In the genomic region with DNA sequence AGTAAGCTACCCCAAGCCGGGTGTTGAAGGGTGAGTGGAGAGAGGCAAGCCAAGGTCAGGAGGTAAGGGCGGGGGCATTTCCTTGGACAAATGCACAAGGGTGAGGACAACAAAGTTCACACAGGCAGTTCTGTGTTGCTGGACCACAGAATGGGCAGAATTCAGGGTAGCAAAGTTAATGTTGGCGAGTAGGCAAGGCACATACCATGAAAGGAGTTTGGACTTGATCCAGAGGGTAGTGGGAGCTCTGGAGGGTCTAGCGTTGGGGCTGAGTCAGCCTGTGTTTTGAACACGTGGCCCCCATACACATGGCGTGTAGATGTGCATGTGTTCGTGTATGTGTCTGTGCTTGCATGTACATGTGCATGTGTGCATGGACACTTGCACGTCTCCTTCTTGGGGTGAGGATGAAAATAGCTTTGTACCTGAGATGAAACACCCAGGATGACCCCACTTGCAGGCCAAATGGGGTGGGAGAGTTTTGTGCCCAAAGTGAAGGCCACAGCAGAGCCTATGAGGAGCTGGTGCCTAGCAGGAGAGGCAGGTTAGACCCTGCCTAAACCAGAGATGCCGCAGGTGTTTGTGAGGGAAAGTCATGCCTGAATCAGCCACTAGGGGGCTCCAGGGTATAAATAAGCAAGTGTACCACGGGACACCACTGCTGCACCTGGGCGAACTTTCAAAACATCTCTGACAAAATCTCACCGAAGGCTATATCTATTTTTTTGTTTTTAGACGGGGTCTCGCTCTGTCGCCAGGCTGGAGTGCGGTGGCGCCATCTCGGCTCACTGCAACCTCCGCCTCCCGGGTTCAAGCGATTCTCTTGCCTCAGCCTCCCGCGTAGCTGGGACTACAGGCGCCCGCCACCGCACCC, we compare ENCODE assay signal across 8 cellular contexts. TPM values are rescaled to one million over a fixed set of nuclear protein-coding genes. Genes with fewer than 3 reads are reported as not detected.
A peak's percentile ranks its signal among the peaks of the same experiment; 100 is the strongest.
DNase-seq lines count a peak whose midpoint lies in the region; ATAC-seq, FAIRE-seq and TF ChIP-seq lines count a peak whose summit lies in the region.

No MANE protein-coding gene starts in this region.

- no peak overlapping the region for H3K27ac ChIP-seq in kidney (ENCODE audit: low read depth in 2 of 2, low read length in 2 of 2)

- H3K4me1 ChIP-seq in HAP-1 (no peaks in the 10 kb centered on the region), kidney (ENCODE audit: control insufficient read depth in 1 of 2, insufficient read depth in 1 of 2, low read depth in 1 of 2, low read length in 2 of 2) (peaks cover 0 to 3% of the 10 kb centered on the region in 2 donors)

- H3K9me3 ChIP-seq in HAP-1: no peaks in the 10 kb centered on the region
- no peaks in the 10 kb centered on the region for H3K9me3 ChIP-seq in kidney (ENCODE audit: control insufficient read depth in 1 of 2, low read length in 2 of 2)

- TSS peak; percentile 19 for BruUV-seq in MCF 10A (replicated peaks; lab: Mats Ljungman, UMichigan)

- no peaks in the 10 kb centered on the region for H3K36me3 ChIP-seq in HAP-1 (replicated peaks)
- H3K36me3 ChIP-seq in kidney (ENCODE audit: control insufficient read depth in 1 of 2, insufficient read depth in 2 of 2, low read length in 2 of 2): no peaks in the 10 kb centered on the region

- no peak overlapping the region for H3K27ac Mint-ChIP-seq in MCF 10A (ENCODE audit: low read depth, unreplicated experiment)

- no peaks in the 10 kb centered on the region for H3K27me3 ChIP-seq in HAP-1 (ENCODE audit: low read depth)

- ATAC-seq in GM21390 (IDR thresholded peaks at IDR 0.05; ENCODE audit: unreplicated experiment): no peak

- POLR2A ChIA-PET in MCF 10A (lab: Yijun Ruan, JAX): interaction anchor here (0.6 to 3.7 kb wide), 8 partner anchors 12 to 193 kb away, joined by 3 to 14 read pairs (median 6); a partner anchor contains a TSS

- no peaks in the 10 kb centered on the region for H3K9me3 Mint-ChIP-seq in MCF 10A (ENCODE audit: unreplicated experiment)

- TF ChIP-seq CTCF in WI38 (IDR thresholded peaks at IDR 0.05; ENCODE audit: low read depth, low read length) (peak; percentile 75), MCF 10A (IDR thresholded peaks at IDR 0.05; ENCODE audit: unreplicated experiment) (peak; percentile 93), kidney (IDR thresholded peaks at IDR 0.05; ENCODE audit: borderline replicate concordance, extremely low read depth, insufficient read depth) (peak; percentile 88)

- H3K36me3 Mint-ChIP-seq in MCF 10A (ENCODE audit: insufficient read depth, unreplicated experiment): peaks cover 5% of the 10 kb centered on the region

- H3K27me3 Mint-ChIP-seq in MCF 10A (ENCODE audit: insufficient read depth, unreplicated experiment): no peaks in the 10 kb centered on the region

- CTCF ChIA-PET in MCF 10A (lab: Yijun Ruan, JAX): interaction anchor here (0.5 to 3.6 kb wide), 52 partner anchors 8 to 706 kb away, joined by 3 to 80 read pairs (median 4); a partner anchor contains a TSS

- no peak for FAIRE-seq in kidney (lab: Jason Lieb, UNC)

- DNase-seq in D341Med (ENCODE audit: low spot score) (peak; percentile 89), HAP-1 (ENCODE audit: low spot score in 2 of 2) (peak; percentile 60 to 90), NCI-H2081 (lab: John Stamatoyannopoulos, UW) (peak; percentile 76 to 86), MCF 10A (ENCODE audit: unreplicated experiment) (peak; percentile 88), kidney (no peak)
- DNase-seq in stimulated activated CD4-positive, alpha-beta T cell treated with anti-CD3 and anti-CD28 coated beads, Interleukin-2, amount 100 ng/mL, for 48 hours: peak; percentile 83 to 87

- in situ Hi-C loops in HAP-1 (cut with MboI; ENCODE audit: low sequenced_read_pairs): loop anchor here (25.0 kb wide), 1 partner anchor 190 kb away; a partner anchor contains a TSS

- intact Hi-C loops in MCF 10A (cut with micrococcal nuclease): loop anchor here (1.0 to 10.0 kb wide), 5 partner anchors 126 to 475 kb away; a partner anchor contains a TSS
- intact Hi-C loops in kidney (cut with DNase I): loop anchor here (10.0 kb wide), 1 partner anchor 188 kb away; a partner anchor contains a TSS

- no peak overlapping the region for H3K9ac ChIP-seq in kidney (ENCODE audit: low read length in 2 of 2)

- H3K4me3 Mint-ChIP-seq in MCF 10A (ENCODE audit: unreplicated experiment): no peak overlapping the region

- H3K4me3 ChIP-seq in HAP-1: no peak overlapping the region
- H3K4me3 ChIP-seq in WI38 (ENCODE audit: low read depth, low read length): no peak overlapping the region
- H3K4me3 ChIP-seq in kidney (ENCODE audit: low read length in 2 of 2): no peak overlapping the region

- peaks cover 15% of the 10 kb centered on the region for H3K4me1 Mint-ChIP-seq in MCF 10A (ENCODE audit: insufficient read depth, unreplicated experiment)

RNA-seq across cellular contexts. Expression of a gene that starts 21.8 kb away (rescaled TPM):
- total RNA-seq in MCF 10A (2022) (11.1 and 12.8 TPM in 2 replicates), kidney (54.0 TPM)
- 36.9 TPM for polyA plus RNA-seq in kidney (ENCODE audit: insufficient read depth, low read depth, low replicate concordance)
